ENCODE assay signal across 8 cellular contexts in genomic region chr5:148482697-148483462, GRCh38.
DNase-seq lines count a peak whose midpoint lies in the region; ATAC-seq and TF ChIP-seq lines count a peak whose summit lies in the region.

No MANE protein-coding gene starts in this region.

- H3K9me3 ChIP-seq in MG63, result no peaks in the 10 kb centered on the region

- peak overlapping the region; percentile 99 for H2AFZ ChIP-seq in GM23338

- peaks cover 8% of the 10 kb centered on the region; the same call in 1 of the 2 replicates for H3K4me1 ChIP-seq in GM23338 (ENCODE audit: insufficient read depth)
- no peaks in the 10 kb centered on the region for H3K4me1 ChIP-seq in mesendoderm (ENCODE audit: control insufficient read depth, low read depth, low read length)

- no peak overlapping the region for H2BK5ac ChIP-seq in mesendoderm (ENCODE audit: low read length)

- H3K27me3 Mint-ChIP-seq in GM23338 (ENCODE audit: insufficient read depth, low read depth, poor library complexity), result no peaks in the 10 kb centered on the region

- no peaks in the 10 kb centered on the region for H3K36me3 Mint-ChIP-seq in GM23338 (ENCODE audit: low read depth)
- H3K36me3 Mint-ChIP-seq in stimulated activated effector memory CD8-positive, alpha-beta T cell treated with anti-CD3 and anti-CD28 coated beads, Interleukin-12 subunit alpha, Interleukin-12 subunit beta, amount 100 ng/mL, for 72 hours, result no peaks in the 10 kb centered on the region

- H3K4ac ChIP-seq in mesendoderm (ENCODE audit: low read depth, low read length), result no peak overlapping the region

- no peak overlapping the region for H2BK15ac ChIP-seq in mesendoderm (replicated peaks; ENCODE audit: low read depth)

- peak; percentile 67 for DNase-seq in GM03348 (ENCODE audit: low spot score)
- DNase-seq in GM23338 (ENCODE audit: low spot score), result peak; percentile 87
- peak; percentile 29 for DNase-seq in MG63
- DNase-seq in activated CD4-positive, alpha-beta T cell treated with anti-CD3 and anti-CD28 coated beads for 4 hours, result peak; percentile 34 to 55
- DNase-seq in ecto neural progenitor cell (ENCODE audit: low spot score), result peak; percentile 79
- DNase-seq in mesendoderm, result peak; percentile 86
- DNase-seq in stimulated activated effector memory CD8-positive, alpha-beta T cell treated with anti-CD3 and anti-CD28 coated beads, Interleukin-12 subunit alpha, Interleukin-12 subunit beta, amount 100 ng/mL, for 72 hours (ENCODE audit: low spot score in 2 of 2), result peak; percentile 51 to 85
- DNase-seq in NCI-H1105 (lab: John Stamatoyannopoulos, UW), result no peak

- H3K27ac ChIP-seq in GM23338 (ENCODE audit: low read depth), result no peak overlapping the region
- H3K27ac ChIP-seq in mesendoderm (ENCODE audit: low read depth, low read length), result no peak overlapping the region

- peaks cover 3% of the 10 kb centered on the region for H3K4me1 Mint-ChIP-seq in GM23338
- peaks cover 11% of the 10 kb centered on the region for H3K4me1 Mint-ChIP-seq in stimulated activated effector memory CD8-positive, alpha-beta T cell treated with anti-CD3 and anti-CD28 coated beads, Interleukin-12 subunit alpha, Interleukin-12 subunit beta, amount 100 ng/mL, for 72 hours

- H3K9me3 Mint-ChIP-seq in GM23338, result no peaks in the 10 kb centered on the region; the same call in 2 of the 3 replicates
- H3K9me3 Mint-ChIP-seq in stimulated activated effector memory CD8-positive, alpha-beta T cell treated with anti-CD3 and anti-CD28 coated beads, Interleukin-12 subunit alpha, Interleukin-12 subunit beta, amount 100 ng/mL, for 72 hours, result no peaks in the 10 kb centered on the region

- H3K4me3 ChIP-seq in GM23338, result no peak overlapping the region
- no peak overlapping the region for H3K4me3 ChIP-seq in MG63
- H3K4me3 ChIP-seq in mesendoderm (ENCODE audit: low read length), result no peak overlapping the region

- ATAC-seq in GM23338, result peak; percentile 97
- peak; percentile 76 for ATAC-seq in stimulated activated effector memory CD8-positive, alpha-beta T cell treated with anti-CD3 and anti-CD28 coated beads, Interleukin-12 subunit alpha, Interleukin-12 subunit beta, amount 100 ng/mL, for 72 hours

- WGBS in mesendoderm (ENCODE audit: extremely low coverage, insufficient coverage, low lambda C conversion rate), result no CpG with 5 or more reads among the region's 22 CpGs

- H3K23ac ChIP-seq in mesendoderm (ENCODE audit: low read length), result no peak overlapping the region

- H3K79me1 ChIP-seq in mesendoderm (ENCODE audit: low read length), result no peaks in the 10 kb centered on the region

- H3K79me2 ChIP-seq in GM23338 (replicated peaks; ENCODE audit: insufficient read depth), result no peaks in the 10 kb centered on the region
- H3K79me2 ChIP-seq in mesendoderm (ENCODE audit: control insufficient read depth, insufficient read depth, low read length), result no peaks in the 10 kb centered on the region

- H4K20me1 ChIP-seq in GM23338 (replicated peaks; ENCODE audit: insufficient read depth), result no peaks in the 10 kb centered on the region; the same call in 1 of the 2 replicates

- H3K27me3 ChIP-seq in GM23338 (ENCODE audit: insufficient read depth) (peaks cover 16% of the 10 kb centered on the region), MG63 (no peaks in the 10 kb centered on the region), mesendoderm (ENCODE audit: insufficient read depth, low read length, poor library complexity) (no peaks in the 10 kb centered on the region)

- peak overlapping the region; percentile 1 for H4K5ac ChIP-seq in mesendoderm (ENCODE audit: low read length)

- H3K9ac ChIP-seq in mesendoderm (ENCODE audit: low read length), result no peak overlapping the region

- H3K9me2 ChIP-seq in GM23338 (ENCODE audit: insufficient read depth), result no peaks in the 10 kb centered on the region

- H2AK5ac ChIP-seq in mesendoderm (ENCODE audit: low read length), result no peak overlapping the region

- peak overlapping the region; percentile 49 for H3K56ac ChIP-seq in mesendoderm (ENCODE audit: low read length)

- no peaks in the 10 kb centered on the region for H3K36me3 ChIP-seq in GM23338 (ENCODE audit: insufficient read depth)
- no peaks in the 10 kb centered on the region for H3K36me3 ChIP-seq in MG63
- no peaks in the 10 kb centered on the region for H3K36me3 ChIP-seq in mesendoderm (ENCODE audit: control insufficient read depth, insufficient read depth, low read length)

- H3K18ac ChIP-seq in mesendoderm (ENCODE audit: low read length), result no peak overlapping the region

- H2BK120ac ChIP-seq in mesendoderm (ENCODE audit: low read depth, low read length), result no peak overlapping the region

- no peak overlapping the region for H4K8ac ChIP-seq in mesendoderm (ENCODE audit: low read depth, low read length)

- no peak overlapping the region for H3K27ac Mint-ChIP-seq in GM23338
- H3K27ac Mint-ChIP-seq in stimulated activated effector memory CD8-positive, alpha-beta T cell treated with anti-CD3 and anti-CD28 coated beads, Interleukin-12 subunit alpha, Interleukin-12 subunit beta, amount 100 ng/mL, for 72 hours, result no peak overlapping the region

- H3F3A ChIP-seq in GM23338 (replicated peaks; ENCODE audit: low read depth), result no peaks in the 10 kb centered on the region

- no peak overlapping the region for H3K4me3 Mint-ChIP-seq in GM23338
- H3K4me3 Mint-ChIP-seq in stimulated activated effector memory CD8-positive, alpha-beta T cell treated with anti-CD3 and anti-CD28 coated beads, Interleukin-12 subunit alpha, Interleukin-12 subunit beta, amount 100 ng/mL, for 72 hours, result no peak overlapping the region

- peak; percentile 72 to 85 for TF ChIP-seq CTCF in GM23338 (conservative IDR thresholded peaks at IDR 0.05; ENCODE audit: low read depth in 2 of 2)

- no peak overlapping the region for H3K4me2 ChIP-seq in GM23338
- no peak overlapping the region for H3K4me2 ChIP-seq in mesendoderm (ENCODE audit: low read length)

TF ChIP-seq in GM23338, 12 proteins besides CTCF, POLR2A, EP300 and RAD21:
- no peak for TF ChIP-seq JUNB (IDR thresholded peaks at IDR 0.05; ENCODE audit: unreplicated experiment)
- TF ChIP-seq, protein P1, sequence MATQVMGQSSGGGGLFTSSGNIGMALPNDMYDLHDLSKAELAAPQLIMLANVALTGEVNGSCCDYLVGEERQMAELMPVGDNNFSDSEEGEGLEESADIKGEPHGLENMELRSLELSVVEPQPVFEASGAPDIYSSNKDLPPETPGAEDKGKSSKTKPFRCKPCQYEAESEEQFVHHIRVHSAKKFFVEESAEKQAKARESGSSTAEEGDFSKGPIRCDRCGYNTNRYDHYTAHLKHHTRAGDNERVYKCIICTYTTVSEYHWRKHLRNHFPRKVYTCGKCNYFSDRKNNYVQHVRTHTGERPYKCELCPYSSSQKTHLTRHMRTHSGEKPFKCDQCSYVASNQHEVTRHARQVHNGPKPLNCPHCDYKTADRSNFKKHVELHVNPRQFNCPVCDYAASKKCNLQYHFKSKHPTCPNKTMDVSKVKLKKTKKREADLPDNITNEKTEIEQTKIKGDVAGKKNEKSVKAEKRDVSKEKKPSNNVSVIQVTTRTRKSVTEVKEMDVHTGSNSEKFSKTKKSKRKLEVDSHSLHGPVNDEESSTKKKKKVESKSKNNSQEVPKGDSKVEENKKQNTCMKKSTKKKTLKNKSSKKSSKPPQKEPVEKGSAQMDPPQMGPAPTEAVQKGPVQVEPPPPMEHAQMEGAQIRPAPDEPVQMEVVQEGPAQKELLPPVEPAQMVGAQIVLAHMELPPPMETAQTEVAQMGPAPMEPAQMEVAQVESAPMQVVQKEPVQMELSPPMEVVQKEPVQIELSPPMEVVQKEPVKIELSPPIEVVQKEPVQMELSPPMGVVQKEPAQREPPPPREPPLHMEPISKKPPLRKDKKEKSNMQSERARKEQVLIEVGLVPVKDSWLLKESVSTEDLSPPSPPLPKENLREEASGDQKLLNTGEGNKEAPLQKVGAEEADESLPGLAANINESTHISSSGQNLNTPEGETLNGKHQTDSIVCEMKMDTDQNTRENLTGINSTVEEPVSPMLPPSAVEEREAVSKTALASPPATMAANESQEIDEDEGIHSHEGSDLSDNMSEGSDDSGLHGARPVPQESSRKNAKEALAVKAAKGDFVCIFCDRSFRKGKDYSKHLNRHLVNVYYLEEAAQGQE (IDR thresholded peaks at IDR 0.05; ENCODE audit: unreplicated experiment), result no peak
